23 cellular contexts compared by ENCODE assay signal in genomic region chr14:21326972-21327371, GRCh38. TPM values are rescaled to one million over a fixed set of nuclear protein-coding genes. Genes with fewer than 3 reads are reported as not detected.
"Had no signal": no experiment of that assay in that cellular context is flagged by ENCODE, and none has a peak within 500 bp of the region (broad histone marks: within the 10 kb centered on the region; RNA-seq: fewer than 3 reads in every experiment).

No MANE protein-coding gene starts in this region.

- H3K27ac ChIP-seq: adrenal gland, gastroesophageal sphincter, heart right ventricle, psoas muscle, spleen, stomach, testis, upper lobe of left lung had no signal

- DNase-seq: activated CD4-positive, alpha-beta memory T cell treated with anti-CD3 and anti-CD28 coated beads, Interleukin-2, amount 10 ng/mL, durations not matched to agents 7 days and 5 days; activated CD4-positive, alpha-beta T cell treated with anti-CD3 and anti-CD28 coated beads for 4 hours; activated naive CD4-positive, alpha-beta T cell treated with anti-CD3 and anti-CD28 coated beads, Interleukin-2, amount 10 ng/mL, durations not matched to agents 7 days and 5 days; activated T-cell treated with anti-CD3 and anti-CD28 coated beads, Interleukin-2, amount 50 U/mL, for 24 hours; adrenal gland; central memory CD4-positive, alpha-beta T cell; cortex of kidney; effector CD8-positive, alpha-beta T cell; heart right ventricle; left colon; nephron progenitor cell; psoas muscle; spleen; stomach; testis; upper lobe of left lung had no signal

- H3K4me3 ChIP-seq: adrenal gland, gastroesophageal sphincter, heart right ventricle, lung, psoas muscle, spleen, stomach, testis, upper lobe of left lung had no signal

- H3K27me3 ChIP-seq: adrenal gland, heart right ventricle, spleen, stomach, testis, upper lobe of left lung had no signal

- H3K27ac Mint-ChIP-seq: activated CD4-positive, alpha-beta memory T cell treated with anti-CD3 and anti-CD28 coated beads, Interleukin-2, amount 10 ng/mL, durations not matched to agents 7 days and 5 days; activated naive CD4-positive, alpha-beta T cell treated with anti-CD3 and anti-CD28 coated beads, Interleukin-2, amount 10 ng/mL, durations not matched to agents 7 days and 5 days; activated T-cell treated with anti-CD3 and anti-CD28 coated beads, Interleukin-2, amount 50 U/mL, for 24 hours; mesothelial cell of epicardium; nephron progenitor cell; WTC11 had no signal

- H3K4me1 ChIP-seq: adrenal gland, gastroesophageal sphincter, psoas muscle, spleen, stomach, testis, upper lobe of left lung had no signal

- FAIRE-seq: endothelial cell of umbilical vein, TTC549 had no signal

- H3K4me1 Mint-ChIP-seq: activated CD4-positive, alpha-beta memory T cell treated with anti-CD3 and anti-CD28 coated beads, Interleukin-2, amount 10 ng/mL, durations not matched to agents 7 days and 5 days; activated naive CD4-positive, alpha-beta T cell treated with anti-CD3 and anti-CD28 coated beads, Interleukin-2, amount 10 ng/mL, durations not matched to agents 7 days and 5 days; mesothelial cell of epicardium; WTC11 had no signal

- H3K36me3 ChIP-seq: adrenal gland, gastroesophageal sphincter, heart right ventricle, spleen, stomach, upper lobe of left lung had no signal

- ATAC-seq: gastroesophageal sphincter, heart right ventricle, left colon, psoas muscle, sciatic nerve, WTC11 had no signal

- H3K9me3 Mint-ChIP-seq: activated CD4-positive, alpha-beta memory T cell treated with anti-CD3 and anti-CD28 coated beads, Interleukin-2, amount 10 ng/mL, durations not matched to agents 7 days and 5 days; activated naive CD4-positive, alpha-beta T cell treated with anti-CD3 and anti-CD28 coated beads, Interleukin-2, amount 10 ng/mL, durations not matched to agents 7 days and 5 days; activated T-cell treated with anti-CD3 and anti-CD28 coated beads, Interleukin-2, amount 50 U/mL, for 24 hours; mesothelial cell of epicardium; nephron progenitor cell; WTC11 had no signal

- H3K9me3 ChIP-seq: adrenal gland, gastroesophageal sphincter, heart right ventricle, psoas muscle, spleen, stomach, testis, upper lobe of left lung had no signal

- H3K36me3 Mint-ChIP-seq: activated naive CD4-positive, alpha-beta T cell treated with anti-CD3 and anti-CD28 coated beads, Interleukin-2, amount 10 ng/mL, durations not matched to agents 7 days and 5 days; mesothelial cell of epicardium; WTC11 had no signal

- H3K4me3 Mint-ChIP-seq: activated CD4-positive, alpha-beta memory T cell treated with anti-CD3 and anti-CD28 coated beads, Interleukin-2, amount 10 ng/mL, durations not matched to agents 7 days and 5 days; activated naive CD4-positive, alpha-beta T cell treated with anti-CD3 and anti-CD28 coated beads, Interleukin-2, amount 10 ng/mL, durations not matched to agents 7 days and 5 days; activated T-cell treated with anti-CD3 and anti-CD28 coated beads, Interleukin-2, amount 50 U/mL, for 24 hours; mesothelial cell of epicardium; nephron progenitor cell; WTC11 had no signal

RNA-seq across cellular contexts. Expression of gene RPGRIP1, which starts 47.1 kb away (rescaled TPM):
- total RNA-seq: activated CD4-positive, alpha-beta memory T cell treated with anti-CD3 and anti-CD28 coated beads, Interleukin-2, amount 10 ng/mL, durations not matched to agents 7 days and 5 days; endothelial cell of umbilical vein; psoas muscle had no signal
- polyA plus RNA-seq: endothelial cell of umbilical vein had no signal
